In genomic region chr12:41739066-41739465, GRCh38 we compare ENCODE assay signal across 21 cellular contexts.
"Had no signal": no experiment of that assay in that cellular context is flagged by ENCODE, and none has a peak within 500 bp of the region (broad histone marks: within the 10 kb centered on the region; RNA-seq: fewer than 3 reads in every experiment).

No MANE protein-coding gene starts in this region.

- H3K4me2 ChIP-seq: KMS-11 had no signal

- H3K9me3 ChIP-seq: MG63 had no signal

- DNase-seq: activated CD4-positive, alpha-beta T cell treated with anti-CD3 and anti-CD28 coated beads for 36 hours; activated CD8-positive, alpha-beta memory T cell treated with anti-CD3 and anti-CD28 coated beads, Interleukin-2, amount 50 U/mL, for 4 hours; activated CD8-positive, alpha-beta T cell treated with anti-CD3 and anti-CD28 coated beads for 36 hours; activated gamma-delta T cell treated with Interleukin-2 at 50 U/mL for 16 hours; activated naive CD4-positive, alpha-beta T cell treated with anti-CD3 and anti-CD28 coated beads, Interleukin-2, amount 10 ng/mL, durations not matched to agents 7 days and 5 days; activated naive CD8-positive, alpha-beta T cell treated with anti-CD3 and anti-CD28 coated beads for 36 hours; activated T-cell treated with anti-CD3 and anti-CD28 coated beads, Interleukin-2, amount 50 U/mL, for 72 hours; brain microvascular endothelial cell; caudate nucleus; MG63; MV-4-11; NCI-H1092 treated with DMSO at 0.1 percent for 48 hours; NCI-H1417 treated with DMSO at 0.1 percent for 48 hours; NCI-H1694 treated with DMSO at 0.1 percent for 48 hours; NCI-H2029 treated with DMSO at 0.1 percent for 48 hours; NCI-H510A treated with DMSO at 0.1 percent for 48 hours; NCI-H69; SIG-M5; T-helper 1 cell; WERI-Rb-1 had no signal

- H3K4me3 ChIP-seq: MG63 had no signal

- H3K36me3 ChIP-seq: brain microvascular endothelial cell, MG63, WERI-Rb-1 had no signal

- ATAC-seq: activated CD4-positive, alpha-beta T cell treated with anti-CD3 and anti-CD28 coated beads for 36 hours; activated CD8-positive, alpha-beta T cell treated with anti-CD3 and anti-CD28 coated beads for 36 hours; activated T-cell treated with anti-CD3 and anti-CD28 coated beads, Interleukin-2, amount 50 U/mL, for 72 hours had no signal

- H3K9ac ChIP-seq: KMS-11 had no signal

- H3K27ac ChIP-seq: brain microvascular endothelial cell, KMS-11, WERI-Rb-1 had no signal

- H3K27me3 ChIP-seq: brain microvascular endothelial cell, MG63 had no signal
